Comparison of ENCODE assay signal across 8 cellular contexts in genomic region chr3:72270072-72270611, GRCh38.
A peak's percentile ranks its signal among the peaks of the same experiment; 100 is the strongest.
DNase-seq lines count a peak whose midpoint lies in the region; ATAC-seq and TF ChIP-seq lines count a peak whose summit lies in the region.

No MANE protein-coding gene starts in this region.

- POLR2A ChIA-PET in RWPE1 (lab: Yijun Ruan, JAX; ENCODE audit: low non-redundant PET), result no interaction called here

- peak; percentile 75 for ATAC-seq in omental fat pad (ENCODE audit: low FRiP score)

- H3K4me3 ChIP-seq in epithelial cell of proximal tubule (ENCODE audit: low read depth, low read length), result no peak overlapping the region

- TF ChIP-seq CTCF in RWPE1 (conservative IDR thresholded peaks at IDR 0.05; ENCODE audit: low read depth) (no peak), epithelial cell of proximal tubule (conservative IDR thresholded peaks at IDR 0.05; ENCODE audit: low read depth, low read length) (no peak), omental fat pad (IDR thresholded peaks at IDR 0.05) (no peak)

- CTCF ChIA-PET in RWPE1 (lab: Yijun Ruan, JAX), result interaction anchor here (0.6 to 0.7 kb wide), 3 partner anchors 10 to 1492 kb away, joined by 3 to 11 read pairs (median 3); no protein-coding TSS in a partner anchor

- H3K27ac ChIP-seq in RWPE1, result peak overlapping the region; percentile 70

- peak; percentile 2 for DNase-seq in DMS53 (lab: John Stamatoyannopoulos, UW)
- no peak for DNase-seq in DMS53 treated with DMSO at 0.1 percent for 48 hours (lab: John Stamatoyannopoulos, UW; ENCODE audit: unreplicated experiment)
- peak; percentile 58 for DNase-seq in RWPE1 (ENCODE audit: low spot score)
- DNase-seq in epithelial cell of proximal tubule (ENCODE audit: low read depth), result peak; percentile 63
- DNase-seq in omental fat pad (ENCODE audit: low spot score), result peak; percentile 85
- DNase-seq in cerebellar nuclear complex (lab: John Stamatoyannopoulos, UW), result no peak
- no peak for DNase-seq in activated effector memory CD4-positive, alpha-beta T cell treated with anti-CD3 and anti-CD28 coated beads, Interleukin-2, amount 50 U/mL, for 16 hours
- no peak for DNase-seq in activated CD4-positive, CD25-positive, alpha-beta regulatory T cell (lab: John Stamatoyannopoulos, UW)

Comparison
In these comparisons a context has a peak if more than half of its experiments do, and no peak if none do; other contexts are left out.
1. DNase-seq: peak in DMS53 (single experiment), RWPE1 (single experiment), epithelial cell of proximal tubule (single experiment) and omental fat pad (single experiment); none in DMS53 treated with DMSO at 0.1 percent for 48 hours (single experiment), cerebellar nuclear complex (0 of 2), activated effector memory CD4-positive, alpha-beta T cell treated with anti-CD3 and anti-CD28 coated beads, Interleukin-2, amount 50 U/mL, for 16 hours (single experiment) and activated CD4-positive, CD25-positive, alpha-beta regulatory T cell (0 of 4).